Comparison of ENCODE assay signal across 8 cellular contexts in genomic region chr19:5369962-5370367, GRCh38. TPM values are rescaled to one million over a fixed set of nuclear protein-coding genes. Genes with fewer than 3 reads are reported as not detected.
A peak's percentile ranks its signal among the peaks of the same experiment; 100 is the strongest.
DNase-seq lines count a peak whose midpoint lies in the region; ATAC-seq, FAIRE-seq and TF ChIP-seq lines count a peak whose summit lies in the region.

No MANE protein-coding gene starts in this region.

- no TSS peak for BruUV-seq in K562 (replicated peaks; lab: Mats Ljungman, UMichigan)

- no peaks in the 10 kb centered on the region for H3F3A ChIP-seq in SU-DHL-6 (ENCODE audit: insufficient read depth)

- H3K9me3 ChIP-seq in A549 (no peaks in the 10 kb centered on the region), SU-DHL-6 (ENCODE audit: insufficient read depth, low read length) (no peaks in the 10 kb centered on the region), K562 (replicated peaks; ENCODE audit: control insufficient read depth, insufficient read depth, low read depth, low read length) (no peaks in the 10 kb centered on the region), testis (no peaks in the 10 kb centered on the region)

- H3K79me2 ChIP-seq in SU-DHL-6 (ENCODE audit: insufficient read depth, low read length) (no peaks in the 10 kb centered on the region), K562 (ENCODE audit: control insufficient read depth, insufficient read depth, low read length) (no peaks in the 10 kb centered on the region)

- DNase-seq in A549 (ENCODE audit: low read depth in 1 of 2, low spot score in 1 of 2) (peak; percentile 55 to 63), K562 (ENCODE audit: extremely low read depth in 1 of 4, low spot score in 3 of 4) (peak; percentile 75 to 82 (median 79)), lung microvascular endothelial cell (ENCODE audit: low read depth in 2 of 2) (peak; percentile 35 to 66), testis (peak; percentile 69)

- H3K36me3 ChIP-seq in SU-DHL-6 (ENCODE audit: low read length): no peaks in the 10 kb centered on the region
- no peaks in the 10 kb centered on the region for H3K36me3 ChIP-seq in K562 (ENCODE audit: control insufficient read depth, insufficient read depth, low read length)
- H3K36me3 ChIP-seq in testis (ENCODE audit: low read depth, missing control alignments): no peaks in the 10 kb centered on the region

- H4K20me1 ChIP-seq in SU-DHL-6 (ENCODE audit: low read depth, low read length): no peaks in the 10 kb centered on the region
- H4K20me1 ChIP-seq in K562 (replicated peaks; ENCODE audit: control insufficient read depth, insufficient read depth, low read length): 0 out of 2 replicates have a peak, but pooled peaks cover 3% of the 10 kb centered on the region

- TF ChIP-seq POLR2A in A549 (IDR thresholded peaks at IDR 0.05; ENCODE audit: low read length) (no peak), K562 (conservative IDR thresholded peaks at IDR 0.05) (no peak), testis (IDR thresholded peaks at IDR 0.05) (no peak)

- H3K9me2 ChIP-seq in SU-DHL-6 (replicated peaks; ENCODE audit: insufficient read depth, low read length): no peaks in the 10 kb centered on the region

- no peaks in the 10 kb centered on the region for H3K9me1 ChIP-seq in K562 (ENCODE audit: control insufficient read depth, insufficient read depth, low read length)

- TF ChIP-seq RAD21 in A549 (conservative IDR thresholded peaks at IDR 0.05 in 1 of 2, IDR thresholded peaks at IDR 0.05 in 1 of 2) (peak; percentile 42 to 57; a peak in 4 of 5 replicates), K562 (CRISPR knock-in tag; conservative IDR thresholded peaks at IDR 0.05 in 1 of 2, IDR thresholded peaks at IDR 0.05 in 1 of 2) (peak in 1 of 2 experiments; percentile 61; a peak in 2 of 4 replicates)

- H3K4me1 ChIP-seq in A549: no peaks in the 10 kb centered on the region
- H3K4me1 ChIP-seq in K562 (replicated peaks in 1 of 2; ENCODE audit: control insufficient read depth in 2 of 2, insufficient read depth in 2 of 2, low read length in 2 of 2): no peaks in the 10 kb centered on the region
- no peaks in the 10 kb centered on the region for H3K4me1 ChIP-seq in testis

- H3K27ac ChIP-seq in A549 (no peak overlapping the region), SU-DHL-6 (ENCODE audit: low read depth, low read length) (no peak overlapping the region), K562 (ENCODE audit: extremely low read depth, low read depth, low read length) (no peak overlapping the region; the same call in 2 of the 3 replicates), testis (no peak overlapping the region)

- H3K27me3 ChIP-seq in SU-DHL-6 (ENCODE audit: low read length): no peaks in the 10 kb centered on the region
- H3K27me3 ChIP-seq in K562 (ENCODE audit: control insufficient read depth in 2 of 2, insufficient read depth in 2 of 2, low read length in 2 of 2): peaks cover 0 to 6% of the 10 kb centered on the region in 2 experiments; a peak in 2 of 5 replicates
- no peaks in the 10 kb centered on the region for H3K27me3 ChIP-seq in testis

- no peak overlapping the region for H3K4me3 ChIP-seq in A549
- H3K4me3 ChIP-seq in GM12875 (ENCODE audit: low read depth, low read length): no peak overlapping the region
- H3K4me3 ChIP-seq in SU-DHL-6 (ENCODE audit: insufficient read depth, low read length, poor library complexity, severe bottlenecking): no peak overlapping the region
- peak overlapping the region; percentile 7; the same call in 1 of the 2 replicates for H3K4me3 ChIP-seq in K562
- no peak overlapping the region for H3K4me3 ChIP-seq in testis

- TF ChIP-seq CTCF in A549 (IDR thresholded peaks at IDR 0.05) (peak; percentile 41), GM12875 (IDR thresholded peaks at IDR 0.05; ENCODE audit: borderline replicate concordance, insufficient read depth, low read depth, low read length) (peak; percentile 84), SU-DHL-6 (IDR thresholded peaks at IDR 0.05; ENCODE audit: insufficient read depth, low read length, poor library complexity, severe bottlenecking) (peak; percentile 49), K562 (IDR thresholded peaks at IDR 0.05 in 2 of 3, conservative IDR thresholded peaks at IDR 0.05 in 1 of 3; ENCODE audit: insufficient read depth in 2 of 3, low read depth in 1 of 3, low read length in 3 of 3) (peak; percentile 80 to 90 (median 82)), testis (IDR thresholded peaks at IDR 0.05) (peak in 1 of 3 experiments; percentile 25)

- H2AFZ ChIP-seq in SU-DHL-6 (ENCODE audit: low read depth, low read length, severe bottlenecking) (no peak overlapping the region), K562 (ENCODE audit: low read depth, low read length) (peak overlapping the region; percentile 71)

- intact Hi-C loops in K562 (cut with micrococcal nuclease) (no loop called here), testis (cut with DNase I; ENCODE audit: low total_unique reads) (no loop called here)

- POLR2A ChIA-PET in A549 (lab: Yijun Ruan, JAX) (no interaction called here), K562 (lab: Yijun Ruan, JAX) (no interaction called here)

- in situ Hi-C loops in K562 (cut with MboI): no loop called here

- H3K4me2 ChIP-seq in A549 (peak overlapping the region; percentile 34; the same call in 1 of the 3 replicates), SU-DHL-6 (ENCODE audit: low read depth, low read length, poor library complexity, severe bottlenecking) (no peak overlapping the region), K562 (ENCODE audit: insufficient read depth, low read length) (peak overlapping the region; percentile 54)

- FAIRE-seq in A549 (lab: Jason Lieb, UNC): no peak
- peak; percentile 85 for FAIRE-seq in K562 (lab: Jason Lieb, UNC)

- 26% methylated on average over 8 of the region's 8 CpGs for WGBS in A549 (ENCODE audit: missing lambda C conversion rate)
- WGBS in K562 (ENCODE audit: insufficient coverage, low coverage, missing lambda C conversion rate): 6% methylated on average over 8 of the region's 8 CpGs
- 3 to 11% methylated on average over 8 of the region's 8 CpGs for WGBS in testis, 2 donors

- TF ChIP-seq EP300 in A549 (IDR thresholded peaks at IDR 0.05): no peak
- TF ChIP-seq EP300 in K562 (IDR thresholded peaks at IDR 0.05; ENCODE audit: low read length): no peak

- CTCF ChIA-PET in A549 (lab: Yijun Ruan, JAX): no interaction called here
- CTCF ChIA-PET in K562 (lab: Yijun Ruan, JAX; ENCODE audit: low intra/inter-chr PET ratio): interaction anchor here (0.7 kb wide), 1 partner anchor 208 kb away, joined by 3 read pairs; no protein-coding TSS in a partner anchor

- ATAC-seq in A549: peak; percentile 75 to 94; a peak in 5 of 6 replicates
- peak; percentile 97 for ATAC-seq in K562
- ATAC-seq in GM18870 (IDR thresholded peaks at IDR 0.05; ENCODE audit: unreplicated experiment): no peak
- ATAC-seq in GM18858 (IDR thresholded peaks at IDR 0.05; ENCODE audit: unreplicated experiment): no peak

- no peak overlapping the region for H3K9ac ChIP-seq in SU-DHL-6 (ENCODE audit: low read length)
- peak overlapping the region in 1 of 2 experiments; percentile 22; a peak in 1 of 4 replicates for H3K9ac ChIP-seq in K562 (ENCODE audit: insufficient read depth in 1 of 2, low read depth in 2 of 2, low read length in 2 of 2)

TF ChIP-seq in A549, 52 proteins besides CTCF, POLR2A, EP300 and RAD21 (continues in another document):
- TF ChIP-seq ZSCAN20 (CRISPR knock-in tag; IDR thresholded peaks at IDR 0.05) (no peak), ZFP36 (IDR thresholded peaks at IDR 0.05; ENCODE audit: borderline replicate concordance, partially characterized antibody) (peak; percentile 50), BHLHE40 (IDR thresholded peaks at IDR 0.05; ENCODE audit: low read depth, low read length) (no peak), KDM5A (IDR thresholded peaks at IDR 0.05) (no peak)

TF ChIP-seq in K562, 482 proteins besides CTCF, POLR2A, EP300 and RAD21 (continues in another document):
- TF ChIP-seq STAG1 (CRISPR knock-in tag; IDR thresholded peaks at IDR 0.05; ENCODE audit: borderline replicate concordance) (peak; percentile 45; the same call in 1 of the 2 replicates), HDAC1 (IDR thresholded peaks at IDR 0.05) (peak in 1 of 2 experiments; percentile 61; a peak in 1 of 4 replicates), SMC3 (conservative IDR thresholded peaks at IDR 0.05; ENCODE audit: insufficient read depth, low read depth, low read length) (peak; percentile 86), NFRKB (IDR thresholded peaks at IDR 0.05; ENCODE audit: low read depth) (0 out of 2 replicates have a peak, but pooled peaks have one; percentile 51), MTA3 (IDR thresholded peaks at IDR 0.05; ENCODE audit: borderline replicate concordance) (0 out of 2 replicates have a peak, but pooled peaks have one; percentile 38), KLF6 (CRISPR knock-in tag; IDR thresholded peaks at IDR 0.05; ENCODE audit: borderline replicate concordance) (no peak), ZBTB7A (IDR thresholded peaks at IDR 0.05; ENCODE audit: borderline replicate concordance, control insufficient read depth, low read depth, low read length) (peak; percentile 21; the same call in 1 of the 2 replicates)

RNA-seq across cellular contexts. Expression of gene PTPRS, which starts 29.4 kb away (rescaled TPM):
- 22.3 and 25.0 TPM in 2 replicates for polyA plus RNA-seq in A549 (2011; rRNA removed)
- 41.9 and 53.1 TPM in 2 replicates for polyA plus RNA-seq in A549 (2012; cell fraction: cytosol; rRNA removed)
- 114 and 145 TPM in 2 replicates for polyA plus RNA-seq in A549 (2012; cell fraction: nucleus; rRNA removed)
- 38.8 to 44.7 TPM (median 41.6 TPM) in 3 replicates for polyA plus RNA-seq in A549 (2017; fragmentation: RNase III; extraction: RNeasy Plus Mini Kit Qiagen cat#74134 plus additional on column Dnase treatment)
- polyA minus RNA-seq in A549 (2011; rRNA and poly(A)+ RNA removed): 98.8 and 140 TPM in 2 replicates
- 79.8 and 180 TPM in 2 replicates for total RNA-seq in K562 (2011; cell fraction: chromatin; rRNA removed; ENCODE audit: low replicate concordance)
- total RNA-seq in K562 (2011; cell fraction: nucleolus; rRNA removed): 97.4 and 130 TPM in 2 replicates
- 85.8 and 89.2 TPM in 2 replicates for total RNA-seq in K562 (2011; cell fraction: nucleoplasm; rRNA removed)
- 26.4 and 28.0 TPM in 2 replicates for total RNA-seq in K562 (2014; rRNA removed)
- total RNA-seq in K562 (2014; rRNA removed; fragmentation: Illumina TruSeq; extraction: Trizol): 6.1 and 6.7 TPM in 2 replicates
- total RNA-seq in K562 (2015; rRNA removed; fragmentation: Illumina TruSeq; extraction: Trizol): 14.1 and 15.1 TPM in 2 replicates
- total RNA-seq in K562 (2021): 45.2 and 49.4 TPM in 2 replicates
- 14.9 and 17.4 TPM in 2 replicates for polyA plus RNA-seq in K562 (2011; rRNA removed)
- 14.3 and 32.7 TPM in 2 replicates for polyA plus RNA-seq in K562 (2011; cell fraction: cytosol; rRNA removed)
- polyA plus RNA-seq in K562 (2011; cell fraction: nucleus; rRNA removed): 54.1 and 106 TPM in 2 replicates
- polyA plus RNA-seq in K562 (2012): 23.1 and 29.5 TPM in 2 replicates
- 8.3 and 10.7 TPM in 2 replicates for polyA plus RNA-seq in K562 (2014; fragmentation: Illumina TruSeq; extraction: Trizol)
- polyA plus RNA-seq in K562 (2014; fragmentation: Nextera tagmentation; extraction: Ambion mirVana): 1 to 10 TPM; 1.1 to 1.2 TPM
- 26.9 and 27.4 TPM in 2 replicates for polyA plus RNA-seq in K562 (2014; rRNA removed)
- polyA minus RNA-seq in K562 (2011; rRNA and poly(A)+ RNA removed): 11.5 and 28.9 TPM in 2 replicates
- polyA minus RNA-seq in K562 (2011; cell fraction: cytosol; rRNA and poly(A)+ RNA removed): 41.9 and 44.2 TPM in 2 replicates
- polyA minus RNA-seq in K562 (2011; cell fraction: nucleus; rRNA and poly(A)+ RNA removed): 27.2 and 33.5 TPM in 2 replicates
- total RNA-seq in lung microvascular endothelial cell: 6.5 and 13.9 TPM in 2 replicates
- 100 to 1,000 TPM in 1 of 2 donors, 10 to 100 TPM in 1; 85.6 to 138 TPM for total RNA-seq in testis
- polyA plus RNA-seq in testis (ENCODE audit: insufficient read depth, low read depth, low replicate concordance): 27.1 TPM

Comparison
In these comparisons a context has a peak if more than half of its experiments do, and no peak if none do; other contexts are left out.
1. ATAC-seq: peak in A549 (2 of 2) and K562 (single experiment); none in GM18870 (single experiment) and GM18858 (single experiment).
2. Of the 35 proteins assayed by ChIP-seq in both K562 and A549: peak only in K562: EHMT2, HDAC2, KDM1A and RCOR1; only in A549: none; in both: CTCF, SMC3 and ZFP36; in neither: 27; mixed calls (peak in some experiments, not most) for 1.
3. Peak in every context shown above with its lines, with median percentiles within 50 percentile points of each other: DNase-seq.